ENCODE assay signal across 32 cellular contexts in genomic region chr1:77983997-77984355, GRCh38. TPM values are rescaled to one million over a fixed set of nuclear protein-coding genes. Genes with fewer than 3 reads are reported as not detected.
DNase-seq lines count a peak whose midpoint lies in the region; ATAC-seq, FAIRE-seq and TF ChIP-seq lines count a peak whose summit lies in the region.
"Had no signal": no experiment of that assay in that cellular context is flagged by ENCODE, and none has a peak within 500 bp of the region (broad histone marks: within the 10 kb centered on the region; RNA-seq: fewer than 3 reads in every experiment).

No MANE protein-coding gene starts in this region.

- H3K4me1 ChIP-seq in HepG2 (ENCODE audit: insufficient read depth, low read length) (peaks cover 61% of the 10 kb centered on the region), right lobe of liver (peaks cover 0 to 6% (median 2%) of the 10 kb centered on the region in 4 donors), thyroid gland (peaks cover 10 to 18% of the 10 kb centered on the region in 2 donors)

- H3K36me3 ChIP-seq in HepG2 (replicated peaks in 1 of 2; ENCODE audit: control insufficient read depth in 1 of 2, insufficient read depth in 2 of 2, low read length in 2 of 2) (no peaks in the 10 kb centered on the region), right lobe of liver (no peaks in the 10 kb centered on the region), thyroid gland (no peaks in the 10 kb centered on the region)
- H3K36me3 ChIP-seq: sigmoid colon had no signal

- no peak for TF ChIP-seq POLR2A in HepG2 (IDR thresholded peaks at IDR 0.05; ENCODE audit: insufficient read depth in 1 of 2, low read depth in 2 of 2, low read length in 2 of 2)
- TF ChIP-seq POLR2A in right lobe of liver (IDR thresholded peaks at IDR 0.05), result no peak
- TF ChIP-seq POLR2A in thyroid gland (IDR thresholded peaks at IDR 0.05), result no peak

- peak overlapping the region; percentile 50 for H3K4me2 ChIP-seq in HepG2 (ENCODE audit: low read depth, low read length)
- H3K4me2 ChIP-seq: BLaER1, PC-9, SK-N-SH had no signal

- peak overlapping the region; percentile 20; the same call in 1 of the 2 replicates for H3K9ac ChIP-seq in HepG2 (ENCODE audit: insufficient read depth, low read depth, low read length)
- H3K9ac ChIP-seq: BLaER1, SK-N-SH had no signal

- in situ Hi-C loops in HepG2 (cut with HindIII; ENCODE audit: extremely low pct_ligation_motif_present, low pct_unique_long_range_greater_than_20kb), result no loop called here

- TF ChIP-seq CTCF in HepG2 (CRISPR knock-in tag; IDR thresholded peaks at IDR 0.05) (no peak), right lobe of liver (IDR thresholded peaks at IDR 0.05) (no peak), nephron (IDR thresholded peaks at IDR 0.05; ENCODE audit: unreplicated experiment in 3 of 3) (no peak), thyroid gland (IDR thresholded peaks at IDR 0.05) (no peak)

- H3K27ac Mint-ChIP-seq in activated naive CD8-positive, alpha-beta T cell treated with anti-CD3 and anti-CD28 coated beads, Interleukin-2, amount 50 U/mL, for 24 hours, result peak overlapping the region; percentile 61
- peak overlapping the region; percentile 65 to 88 (median 75) for H3K27ac Mint-ChIP-seq in nephron
- H3K27ac Mint-ChIP-seq: activated naive CD8-positive, alpha-beta T cell; T-helper 1 cell treated with Interleukin-12 subunit alpha and Interleukin-12 subunit beta and Interleukin-4 antibody, amounts not matched to agents 30 μg/mL and 1 μg/mL, for 36 hours had no signal

- no peak for TF ChIP-seq RAD21 in HepG2 (CRISPR knock-in tag; IDR thresholded peaks at IDR 0.05)

- H3K27ac ChIP-seq in HepG2 (ENCODE audit: extremely low read length, insufficient read depth, low read length) (peak overlapping the region; percentile 71), right lobe of liver (peak overlapping the region in 1 of 3 donors; percentile 20), thyroid gland (peak overlapping the region in 2 of 3 donors; percentile 31 to 46)
- H3K27ac ChIP-seq: BLaER1, coronary artery, PC-9 had no signal

- H3K4me3 ChIP-seq in HepG2 (replicated peaks in 1 of 3; ENCODE audit: insufficient read depth in 1 of 3, low read depth in 2 of 3, low read length in 3 of 3) (no peak overlapping the region), right lobe of liver (no peak overlapping the region), thyroid gland (replicated peaks in 1 of 3) (no peak overlapping the region)
- H3K4me3 ChIP-seq: BLaER1, coronary artery, PC-9, sigmoid colon had no signal

- peak overlapping the region; percentile 8 for H2AFZ ChIP-seq in HepG2 (ENCODE audit: low read length)
- H2AFZ ChIP-seq: PC-9 had no signal

- no peaks in the 10 kb centered on the region for H3K27me3 Mint-ChIP-seq in activated naive CD8-positive, alpha-beta T cell treated with anti-CD3 and anti-CD28 coated beads, Interleukin-2, amount 50 U/mL, for 24 hours
- no peaks in the 10 kb centered on the region for H3K27me3 Mint-ChIP-seq in nephron (ENCODE audit: low read depth)
- H3K27me3 Mint-ChIP-seq: activated naive CD8-positive, alpha-beta T cell had no signal

- H3K9me3 Mint-ChIP-seq in activated naive CD8-positive, alpha-beta T cell treated with anti-CD3 and anti-CD28 coated beads, Interleukin-2, amount 50 U/mL, for 24 hours, result no peaks in the 10 kb centered on the region
- H3K9me3 Mint-ChIP-seq in nephron, result no peaks in the 10 kb centered on the region
- H3K9me3 Mint-ChIP-seq: T-helper 1 cell treated with Interleukin-12 subunit alpha and Interleukin-12 subunit beta and Interleukin-4 antibody, amounts not matched to agents 30 μg/mL and 1 μg/mL, for 36 hours had no signal

- POLR2A ChIA-PET in HepG2 (lab: Yijun Ruan, JAX), result interaction anchor here (1.4 kb wide), 1 partner anchor 20 kb away, joined by 15 read pairs; the partner anchor contains the start of gene DNAJB4

- CTCF ChIA-PET in HepG2 (lab: Yijun Ruan, JAX; ENCODE audit: low intra/inter-chr PET ratio, low total read pairs), result no interaction called here

- FAIRE-seq in HepG2 (lab: Jason Lieb, UNC), result no peak
- FAIRE-seq: GM12892, TTC549 had no signal

- DNase-seq in HepG2 (ENCODE audit: low spot score) (no peak), right lobe of liver (no peak), thyroid gland (no peak), globus pallidus (ENCODE audit: low spot score) (no peak), RPMI8226 (no peak)
- DNase-seq in activated naive CD8-positive, alpha-beta T cell treated with anti-CD3 and anti-CD28 coated beads, Interleukin-2, amount 50 U/mL, for 24 hours, result no peak
- DNase-seq: activated CD4-positive, alpha-beta T cell treated with anti-CD3 and anti-CD28 coated beads, Interleukin-2, amount 50 U/mL, for 48 hours; activated CD8-positive, alpha-beta memory T cell treated with anti-CD3 and anti-CD28 coated beads, Interleukin-2, amount 50 U/mL, for 4 hours; aorta; caudate nucleus; effector memory CD4-positive, alpha-beta T cell; hippocampal formation; Karpas-422; NCI-H1436; NCI-H2081; NCI-H2227 treated with DMSO at 0.1 percent for 48 hours; NCI-H526; PC-9; sigmoid colon; SK-N-SH; stimulated activated CD4-positive, alpha-beta T cell treated with anti-CD3 and anti-CD28 coated beads, Interleukin-4, amount 100 ng/mL, for 1 hour; trophoblast cell had no signal

- BruUV-seq in HepG2 (replicated peaks; lab: Mats Ljungman, UMichigan), result no TSS peak

- no peak for ATAC-seq in HepG2
- no peak for ATAC-seq in right lobe of liver
- no peak for ATAC-seq in activated naive CD8-positive, alpha-beta T cell treated with anti-CD3 and anti-CD28 coated beads, Interleukin-2, amount 50 U/mL, for 24 hours
- ATAC-seq in GM21367 (IDR thresholded peaks at IDR 0.05; ENCODE audit: unreplicated experiment), result no peak
- ATAC-seq: activated CD4-positive, CD25-positive, alpha-beta regulatory T cell treated with anti-CD3 and anti-CD28 coated beads, Interleukin-2, amount 50 U/mL, for 24 hours; Right ventricle myocardium inferior had no signal

- H4K20me1 ChIP-seq in HepG2 (ENCODE audit: insufficient read depth, low read length), result no peaks in the 10 kb centered on the region; the same call in 1 of the 2 replicates

- intact Hi-C loops in HepG2 (cut with micrococcal nuclease; ENCODE audit: unreplicated experiment) (no loop called here), right lobe of liver (cut with DNase I) (no loop called here), thyroid gland (cut with DNase I) (no loop called here)

- TF ChIP-seq EP300 in HepG2 (IDR thresholded peaks at IDR 0.05; ENCODE audit: low read depth in 2 of 2, low read length in 2 of 2) (no peak), HepG2 (CRISPR knock-in tag; IDR thresholded peaks at IDR 0.05; ENCODE audit: borderline replicate concordance) (no peak)

- H3K9me3 ChIP-seq in HepG2 (ENCODE audit: low read length), result no peaks in the 10 kb centered on the region
- no peaks in the 10 kb centered on the region for H3K9me3 ChIP-seq in right lobe of liver
- H3K9me3 ChIP-seq in thyroid gland, result no peaks in the 10 kb centered on the region
- H3K9me3 ChIP-seq: BLaER1, sigmoid colon, SK-N-SH had no signal

- peaks cover 25% of the 10 kb centered on the region for H3K36me3 Mint-ChIP-seq in activated naive CD8-positive, alpha-beta T cell treated with anti-CD3 and anti-CD28 coated beads, Interleukin-2, amount 50 U/mL, for 24 hours (ENCODE audit: low read depth)
- peaks cover 10% of the 10 kb centered on the region for H3K36me3 Mint-ChIP-seq in nephron (ENCODE audit: low read depth)

- H3K27me3 ChIP-seq in HepG2 (ENCODE audit: control insufficient read depth in 1 of 2, insufficient read depth in 2 of 2, low read length in 2 of 2) (no peaks in the 10 kb centered on the region; a peak in 1 of 5 replicates), right lobe of liver (no peaks in the 10 kb centered on the region), thyroid gland (no peaks in the 10 kb centered on the region)
- H3K27me3 ChIP-seq: BLaER1, sigmoid colon had no signal

- peaks cover 34% of the 10 kb centered on the region for H3K79me2 ChIP-seq in HepG2 (ENCODE audit: insufficient read depth, low read length)

- peaks cover 70% of the 10 kb centered on the region for H3K4me1 Mint-ChIP-seq in activated naive CD8-positive, alpha-beta T cell treated with anti-CD3 and anti-CD28 coated beads, Interleukin-2, amount 50 U/mL, for 24 hours
- H3K4me1 Mint-ChIP-seq in nephron, result peaks cover 27% of the 10 kb centered on the region

- H3K4me3 Mint-ChIP-seq in activated naive CD8-positive, alpha-beta T cell treated with anti-CD3 and anti-CD28 coated beads, Interleukin-2, amount 50 U/mL, for 24 hours, result no peak overlapping the region
- H3K4me3 Mint-ChIP-seq in nephron, result no peak overlapping the region
- H3K4me3 Mint-ChIP-seq: activated naive CD8-positive, alpha-beta T cell; T-helper 1 cell treated with Interleukin-12 subunit alpha and Interleukin-12 subunit beta and Interleukin-4 antibody, amounts not matched to agents 30 μg/mL and 1 μg/mL, for 36 hours had no signal

RNA-seq across cellular contexts. Expression of gene FUBP1, which starts 5.1 kb away (rescaled TPM):
- total RNA-seq in HepG2 (2016; rRNA removed; fragmentation: Illumina TruSeq; extraction: Trizol) (166 and 192 TPM in 2 replicates), right lobe of liver (10 to 100 TPM; 21.7 to 38.5 (median 35.6) TPM), thyroid gland (100 to 1,000 TPM; 136 to 231 (median 178) TPM)
- total RNA-seq in HepG2 (2016; cell fraction: cytosol; rRNA removed; fragmentation: Illumina TruSeq; extraction: Trizol; ENCODE audit: low read depth), result 14.8 and 18.6 TPM in 2 replicates
- 164 and 178 TPM in 2 replicates for total RNA-seq in HepG2 (2016; cell fraction: insoluble cytoplasmic fraction; rRNA removed; fragmentation: Illumina TruSeq; extraction: Trizol)
- total RNA-seq in HepG2 (2016; cell fraction: membrane; rRNA removed; fragmentation: Illumina TruSeq; extraction: Trizol), result 33.3 and 42.9 TPM in 2 replicates
- total RNA-seq in HepG2 (2016; cell fraction: nucleus; rRNA removed; fragmentation: Illumina TruSeq; extraction: Trizol), result 243 and 259 TPM in 2 replicates
- 97.5 and 98.1 TPM in 2 replicates for polyA plus RNA-seq in HepG2 (2011; rRNA removed)
- 50.6 and 52.7 TPM in 2 replicates for polyA plus RNA-seq in HepG2 (2011; cell fraction: cytosol; rRNA removed)
- 159 and 189 TPM in 2 replicates for polyA plus RNA-seq in HepG2 (2011; cell fraction: nucleus; rRNA removed)
- 106 and 122 TPM in 2 replicates for polyA plus RNA-seq in HepG2 (2012)
- polyA plus RNA-seq in HepG2 (2016; cell fraction: cytosol; fragmentation: Illumina TruSeq; extraction: Trizol; ENCODE audit: low read depth), result 6.8 and 8.4 TPM in 2 replicates
- polyA plus RNA-seq in HepG2 (2016; cell fraction: insoluble cytoplasmic fraction; fragmentation: Illumina TruSeq; extraction: Trizol; ENCODE audit: low read depth), result 165 and 171 TPM in 2 replicates
- 18.5 and 22.5 TPM in 2 replicates for polyA plus RNA-seq in HepG2 (2016; cell fraction: membrane; fragmentation: Illumina TruSeq; extraction: Trizol; ENCODE audit: low read depth)
- 212 and 220 TPM in 2 replicates for polyA plus RNA-seq in HepG2 (2016; cell fraction: nucleus; fragmentation: Illumina TruSeq; extraction: Trizol; ENCODE audit: insufficient read depth, low read depth)
- 143 and 421 TPM in 2 replicates for polyA minus RNA-seq in HepG2 (2011; rRNA and poly(A)+ RNA removed; ENCODE audit: low replicate concordance)
- 53.6 and 56.2 TPM in 2 replicates for polyA minus RNA-seq in HepG2 (2011; cell fraction: cytosol; rRNA and poly(A)+ RNA removed)
- 426 and 458 TPM in 2 replicates for polyA minus RNA-seq in HepG2 (2011; cell fraction: nucleus; rRNA and poly(A)+ RNA removed)

RNA-seq across cellular contexts. Expression of gene DNAJB4, which starts 20.8 kb away (rescaled TPM):
- total RNA-seq in HepG2 (2016; rRNA removed; fragmentation: Illumina TruSeq; extraction: Trizol) (18.6 and 25.7 TPM in 2 replicates), right lobe of liver (10 to 100 TPM; 10.9 to 21.7 (median 14.4) TPM), thyroid gland (10 to 100 TPM; 44.5 to 57.2 (median 50.8) TPM)
- total RNA-seq in HepG2 (2016; cell fraction: cytosol; rRNA removed; fragmentation: Illumina TruSeq; extraction: Trizol; ENCODE audit: low read depth), result 2.7 and 3.0 TPM in 2 replicates
- 16.9 and 25.9 TPM in 2 replicates for total RNA-seq in HepG2 (2016; cell fraction: insoluble cytoplasmic fraction; rRNA removed; fragmentation: Illumina TruSeq; extraction: Trizol)
- 5.7 and 9.7 TPM in 2 replicates for total RNA-seq in HepG2 (2016; cell fraction: membrane; rRNA removed; fragmentation: Illumina TruSeq; extraction: Trizol)
- 14.1 and 15.4 TPM in 2 replicates for total RNA-seq in HepG2 (2016; cell fraction: nucleus; rRNA removed; fragmentation: Illumina TruSeq; extraction: Trizol)
- polyA plus RNA-seq in HepG2 (2011; rRNA removed), result 3.0 and 4.4 TPM in 2 replicates
- 2.3 and 2.8 TPM in 2 replicates for polyA plus RNA-seq in HepG2 (2011; cell fraction: cytosol; rRNA removed)
- polyA plus RNA-seq in HepG2 (2011; cell fraction: nucleus; rRNA removed), result 4.2 and 4.7 TPM in 2 replicates
- polyA plus RNA-seq in HepG2 (2012), result 9.3 and 9.6 TPM in 2 replicates
- polyA plus RNA-seq in HepG2 (2016; cell fraction: cytosol; fragmentation: Illumina TruSeq; extraction: Trizol; ENCODE audit: low read depth), result 0.76 and 1.0 TPM in 2 replicates
- polyA plus RNA-seq in HepG2 (2016; cell fraction: insoluble cytoplasmic fraction; fragmentation: Illumina TruSeq; extraction: Trizol; ENCODE audit: low read depth), result 17.4 and 17.8 TPM in 2 replicates
- polyA plus RNA-seq in HepG2 (2016; cell fraction: membrane; fragmentation: Illumina TruSeq; extraction: Trizol; ENCODE audit: low read depth), result 2.1 and 2.3 TPM in 2 replicates
- polyA plus RNA-seq in HepG2 (2016; cell fraction: nucleus; fragmentation: Illumina TruSeq; extraction: Trizol; ENCODE audit: insufficient read depth, low read depth), result 14.1 and 15.4 TPM in 2 replicates
- polyA minus RNA-seq in HepG2 (2011; rRNA and poly(A)+ RNA removed; ENCODE audit: low replicate concordance), result 3.2 and 9.2 TPM in 2 replicates
- polyA minus RNA-seq in HepG2 (2011; cell fraction: cytosol; rRNA and poly(A)+ RNA removed), result 5.0 and 5.2 TPM in 2 replicates
- 15.8 and 16.3 TPM in 2 replicates for polyA minus RNA-seq in HepG2 (2011; cell fraction: nucleus; rRNA and poly(A)+ RNA removed)
